8 cellular contexts compared by ENCODE assay signal in the genomic region with DNA sequence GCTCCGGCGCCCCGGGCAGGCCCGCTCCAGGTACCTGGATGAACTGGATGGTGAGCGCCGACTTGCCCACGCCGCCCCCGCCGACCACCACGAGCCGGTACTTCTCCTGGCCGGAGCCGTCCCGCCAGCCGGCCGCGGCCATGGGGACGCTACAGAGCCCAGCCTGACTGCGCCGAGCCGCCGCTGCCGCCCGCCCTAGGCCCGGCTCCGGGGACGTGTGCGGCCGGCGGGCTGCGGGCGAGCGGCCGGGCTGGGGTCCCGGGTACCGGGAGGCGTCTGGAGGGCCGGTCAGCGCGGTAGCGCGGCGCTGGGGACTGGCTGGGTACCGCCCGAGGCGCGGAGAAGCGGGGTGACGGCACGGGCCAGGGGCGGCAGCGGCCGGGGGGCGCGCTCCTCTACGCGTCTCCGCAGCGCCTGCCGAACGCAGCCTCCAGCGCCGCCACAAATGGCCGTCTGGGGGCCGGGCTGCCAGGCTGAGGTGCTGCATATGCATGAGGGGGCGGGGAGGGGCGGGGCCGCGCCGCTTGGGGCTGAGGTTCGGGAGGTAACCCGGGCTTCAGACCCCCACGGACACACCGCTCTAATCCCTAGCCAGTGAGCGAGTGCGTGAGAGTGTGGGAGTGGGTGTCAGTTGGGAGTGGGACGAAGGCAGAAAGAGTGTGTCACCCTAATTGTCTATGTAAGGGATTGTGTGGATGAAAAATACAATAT. TPM values are rescaled to one million over a fixed set of nuclear protein-coding genes. Genes with fewer than 3 reads are reported as not detected.
DNase-seq lines count a peak whose midpoint lies in the region; ATAC-seq and TF ChIP-seq lines count a peak whose summit lies in the region.

Gene RRAS2 (minus strand): TSS at position 455 of the 711 bp plus-strand sequence. CDS start 313 bp downstream, at position 142.

- H3K27me3 ChIP-seq in DOHH2 (ENCODE audit: control insufficient read depth, low read length) (no peaks in the 10 kb centered on the region; the same call in 1 of the 2 replicates), left ventricle myocardium inferior (ENCODE audit: low read depth) (no peaks in the 10 kb centered on the region), rectal smooth muscle tissue (ENCODE audit: control insufficient read depth, insufficient read depth, low read length) (no peaks in the 10 kb centered on the region), uterus (no peaks in the 10 kb centered on the region)

- no peak for TF ChIP-seq EP300 in Ishikawa (IDR thresholded peaks at IDR 0.05; ENCODE audit: borderline replicate concordance)

- peak within 1 kb of the TSS; percentile 89 for H3K4me2 ChIP-seq in DOHH2 (ENCODE audit: low read length)

- intact Hi-C loops in T-helper 1 cell treated with Interleukin-12 subunit alpha and Interleukin-12 subunit beta and Interleukin-4 antibody, amounts not matched to agents 30 ng/mL and 1 ng/mL, for 36 hours (cut with micrococcal nuclease): loop anchor here (1.0 to 10.0 kb wide), 14 partner anchors 22 to 1082 kb away; partner anchors contain the start of genes BMAL1, COPB1, CYP2R1 and FAR1
- intact Hi-C loops in left ventricle myocardium inferior (cut with micrococcal nuclease): loop anchor here (10.0 kb wide), 1 partner anchor 54 kb away; no protein-coding TSS in a partner anchor
- intact Hi-C loops in uterus (cut with DNase I; ENCODE audit: low total_unique reads): no loop called here

- TF ChIP-seq CTCF in DOHH2 (IDR thresholded peaks at IDR 0.05; ENCODE audit: low read depth, low read length, poor library complexity, severe bottlenecking) (no peak), left ventricle myocardium inferior (IDR thresholded peaks at IDR 0.05; ENCODE audit: borderline replicate concordance) (peak; percentile 21), uterus (IDR thresholded peaks at IDR 0.05) (no peak)

- H3K9ac ChIP-seq in rectal smooth muscle tissue (ENCODE audit: low read length): peak within 1 kb of the TSS; percentile 59

- H3K9me2 ChIP-seq in DOHH2 (replicated peaks; ENCODE audit: control insufficient read depth, low read length): no peaks in the 10 kb centered on the region

- H3K9me3 ChIP-seq in DOHH2 (ENCODE audit: control insufficient read depth, insufficient read depth, low read length): no peaks in the 10 kb centered on the region
- H3K9me3 ChIP-seq in left ventricle myocardium inferior (replicated peaks): no peaks in the 10 kb centered on the region
- H3K9me3 ChIP-seq in uterus: no peaks in the 10 kb centered on the region

- DNase-seq in left ventricle myocardium inferior (peak; percentile 80), uterus (peak; percentile 69)

- H4K20me1 ChIP-seq in DOHH2 (ENCODE audit: control insufficient read depth, insufficient read depth, low read depth, low read length): peaks cover 18% of the 10 kb centered on the region; the same call in 1 of the 2 replicates

- peak; percentile 78 to 90 for TF ChIP-seq POLR2A in uterus (IDR thresholded peaks at IDR 0.05)

- H3K4me1 ChIP-seq in DOHH2 (ENCODE audit: control insufficient read depth, low read length): peaks cover 36% of the 10 kb centered on the region
- peaks cover 33% of the 10 kb centered on the region for H3K4me1 ChIP-seq in left ventricle myocardium inferior
- H3K4me1 ChIP-seq in rectal smooth muscle tissue (ENCODE audit: control insufficient read depth, insufficient read depth, low read length): peaks cover 6% of the 10 kb centered on the region
- H3K4me1 ChIP-seq in uterus: no peaks in the 10 kb centered on the region

- H3K4me3 ChIP-seq in DOHH2 (ENCODE audit: low read length) (peak within 1 kb of the TSS; percentile 89), left ventricle myocardium inferior (peak within 1 kb of the TSS; percentile 82), rectal smooth muscle tissue (ENCODE audit: low read length) (peak within 1 kb of the TSS; percentile 77), uterus (peak within 1 kb of the TSS; percentile 62 to 64)

- no peaks in the 10 kb centered on the region; the same call in 1 of the 2 replicates for H3F3A ChIP-seq in DOHH2 (ENCODE audit: control insufficient read depth, insufficient read depth)

- H3K79me2 ChIP-seq in DOHH2 (ENCODE audit: control insufficient read depth, low read length): peaks cover 51% of the 10 kb centered on the region

- ATAC-seq in GM21515 (IDR thresholded peaks at IDR 0.05; ENCODE audit: unreplicated experiment): peak; percentile 94

- no peak for TF ChIP-seq RAD21 in Ishikawa (IDR thresholded peaks at IDR 0.05; ENCODE audit: low read depth)

- H3K27ac ChIP-seq in DOHH2 (ENCODE audit: low read depth, low read length) (no peak within 1 kb of the TSS), adipose tissue (ENCODE audit: low read depth, low read length) (no peak within 1 kb of the TSS), left ventricle myocardium inferior (replicated peaks) (peak within 1 kb of the TSS; percentile 89), rectal smooth muscle tissue (ENCODE audit: low read depth, low read length) (peak within 1 kb of the TSS; percentile 63), uterus (peak within 1 kb of the TSS; percentile 86 to 87)

- peaks cover 18% of the 10 kb centered on the region for H3K36me3 ChIP-seq in DOHH2 (ENCODE audit: control insufficient read depth, low read length)
- H3K36me3 ChIP-seq in left ventricle myocardium inferior: no peaks in the 10 kb centered on the region
- H3K36me3 ChIP-seq in rectal smooth muscle tissue (ENCODE audit: control insufficient read depth, insufficient read depth, low read length): no peaks in the 10 kb centered on the region
- no peaks in the 10 kb centered on the region for H3K36me3 ChIP-seq in uterus

- WGBS in adipose tissue, 3 donors: 0 to 1% (median 0%) methylated on average over 54 to 78 of the region's 78 CpGs

TF ChIP-seq in Ishikawa, 13 proteins besides CTCF, POLR2A, EP300 and RAD21:
- peak; percentile 63; the same call in 1 of the 2 replicates for TF ChIP-seq TAF1 (IDR thresholded peaks at IDR 0.05; ENCODE audit: low read depth)
- TF ChIP-seq YY1 (IDR thresholded peaks at IDR 0.05; ENCODE audit: low read depth): peak; percentile 84
- peak; percentile 51; the same call in 1 of the 2 replicates for TF ChIP-seq ZBTB7A (IDR thresholded peaks at IDR 0.05; ENCODE audit: low read depth)
- TF ChIP-seq REST (IDR thresholded peaks at IDR 0.05; ENCODE audit: low read depth): no peak
TF ChIP-seq in Ishikawa: peak in this region for 3.

RNA-seq across cellular contexts. Expression of gene RRAS2, which starts in this region (rescaled TPM):
- 73.5 and 78.3 TPM in 2 replicates for total RNA-seq in T-helper 1 cell treated with Interleukin-12 subunit alpha and Interleukin-12 subunit beta and Interleukin-4 antibody, amounts not matched to agents 30 ng/mL and 1 ng/mL, for 36 hours
- polyA plus RNA-seq in adipose tissue: 10 to 100 TPM; 11.1 to 19.6 (median 19.5) TPM
- 45.3 TPM for total RNA-seq in left ventricle myocardium inferior
- total RNA-seq in uterus: 10 to 100 TPM; 18.7 to 43.6 (median 36.8) TPM

Comparison
In these comparisons a context has a peak if more than half of its experiments do, and no peak if none do; other contexts are left out.
1. H3K27ac ChIP-seq: peak in left ventricle myocardium inferior (single experiment), rectal smooth muscle tissue (single experiment) and uterus (2 of 2); none in DOHH2 (single experiment) and adipose tissue (single experiment).
2. Peak in every context shown above with its lines, with median percentiles within 50 percentile points of each other: H3K4me3 ChIP-seq.